10 cellular contexts compared by ENCODE assay signal in genomic region chr15:78067328-78068241, GRCh38. TPM values are rescaled to one million over a fixed set of nuclear protein-coding genes. Genes with fewer than 3 reads are reported as not detected.
DNase-seq lines count a peak whose midpoint lies in the region; ATAC-seq and TF ChIP-seq lines count a peak whose summit lies in the region.
"Had no signal": no experiment of that assay in that cellular context is flagged by ENCODE, and none has a peak within 500 bp of the region (broad histone marks: within the 10 kb centered on the region; RNA-seq: fewer than 3 reads in every experiment).

No MANE protein-coding gene starts in this region.

- DNase-seq in Right ventricle myocardium superior = peak; percentile 50
- no peak for DNase-seq in Right ventricle myocardium inferior (ENCODE audit: missing footprints)
- DNase-seq in SK-N-MC (ENCODE audit: low read depth, low spot score) = peak; percentile 76
- DNase-seq in immature natural killer cell = no peak
- no peak for DNase-seq in upper lobe of left lung
- no peak for DNase-seq in NCI-H526 treated with DMSO at 0.1 percent for 48 hours (lab: John Stamatoyannopoulos, UW)
- DNase-seq in cerebellar nuclear complex (lab: John Stamatoyannopoulos, UW) = no peak
- DNase-seq in NCI-H510A treated with DMSO at 0.1 percent for 48 hours (lab: John Stamatoyannopoulos, UW) = no peak
- DNase-seq: cortex of kidney had no signal

- no peaks in the 10 kb centered on the region for H3K36me3 Mint-ChIP-seq in immature natural killer cell

- WGBS in upper lobe of left lung, 2 donors = 8 to 27% methylated on average over 1 of the region's 1 CpG

- H3K27me3 ChIP-seq in upper lobe of left lung = no peaks in the 10 kb centered on the region

- TF ChIP-seq EP300 in upper lobe of left lung (IDR thresholded peaks at IDR 0.05) = no peak

- H3K4me1 ChIP-seq in upper lobe of left lung = peaks cover 97 to 100% (median 97%) of the 10 kb centered on the region in 4 donors

- peak overlapping the region in 4 of 5 donors; percentile 77 to 82 (median 79) for H3K4me3 Mint-ChIP-seq in immature natural killer cell

- TF ChIP-seq POLR2A in upper lobe of left lung (IDR thresholded peaks at IDR 0.05) = no peak

- peaks cover 0 to 5% (median 2%) of the 10 kb centered on the region in 3 donors for H3K27me3 Mint-ChIP-seq in immature natural killer cell (ENCODE audit: low read depth in 3 of 3)

- H3K27ac Mint-ChIP-seq in immature natural killer cell = peak overlapping the region in 1 of 6 donors; percentile 92

- peaks cover 17% of the 10 kb centered on the region; the same call in 1 of the 2 replicates for H3K36me3 ChIP-seq in SK-N-MC (ENCODE audit: insufficient read depth, low read length)
- H3K36me3 ChIP-seq in upper lobe of left lung = no peaks in the 10 kb centered on the region

- H3K9me3 ChIP-seq in SK-N-MC (ENCODE audit: low read depth, low read length) = no peaks in the 10 kb centered on the region
- H3K9me3 ChIP-seq in upper lobe of left lung = no peaks in the 10 kb centered on the region

- H3K4me1 Mint-ChIP-seq in immature natural killer cell = peaks cover 15 to 24% of the 10 kb centered on the region in 2 donors

- TF ChIP-seq CTCF in upper lobe of left lung (IDR thresholded peaks at IDR 0.05) = no peak

- H3K4me3 ChIP-seq in SK-N-MC = peak overlapping the region; percentile 66
- no peak overlapping the region for H3K4me3 ChIP-seq in upper lobe of left lung

- H3K9me3 Mint-ChIP-seq in immature natural killer cell = no peaks in the 10 kb centered on the region

- intact Hi-C loops in Right ventricle myocardium superior (cut with DNase I) (no loop called here), Right ventricle myocardium inferior (cut with DNase I) (no loop called here)

- H3K27ac ChIP-seq in SK-N-MC = peak overlapping the region; percentile 97
- peak overlapping the region; percentile 94 to 97 (median 96) for H3K27ac ChIP-seq in upper lobe of left lung

- ATAC-seq in Right ventricle myocardium superior (ENCODE audit: poor library complexity) = no peak
- ATAC-seq in Right ventricle myocardium inferior = no peak
- ATAC-seq in upper lobe of left lung (ENCODE audit: low FRiP score in 2 of 2) = no peak

- peak overlapping the region; percentile 56 for H3K9ac ChIP-seq in SK-N-MC (ENCODE audit: insufficient read length)

RNA-seq across cellular contexts. Expression of gene TBC1D2B, which starts 9.9 kb away (rescaled TPM):
- 9.8 TPM for total RNA-seq in Right ventricle myocardium superior
- total RNA-seq in Right ventricle myocardium inferior = 12.2 TPM
- 10 to 100 TPM in 1 of 3 donors, 1 to 10 TPM in 2; 3.5 to 10.2 (median 7.8) TPM for polyA plus RNA-seq in immature natural killer cell
- 100 to 1,000 TPM in 1 of 6 donors, 10 to 100 TPM in 5; 31.5 to 103 (median 64.2) TPM for total RNA-seq in upper lobe of left lung

RNA-seq across cellular contexts. Expression of gene SH2D7, which starts 24.8 kb away (rescaled TPM):
- total RNA-seq in Right ventricle myocardium superior = not detected
- total RNA-seq in Right ventricle myocardium inferior = not detected
- polyA plus RNA-seq in immature natural killer cell = not detected
- under 1 TPM in 1 of 6 donors, not detected in 5; 0.09 TPM for total RNA-seq in upper lobe of left lung
- total RNA-seq: renal cortical epithelial cell had no signal

Comparison
In these comparisons a context has a peak if more than half of its experiments do, and no peak if none do; other contexts are left out.
1. DNase-seq: peak in Right ventricle myocardium superior (single experiment) and SK-N-MC (single experiment); none in Right ventricle myocardium inferior (single experiment), immature natural killer cell (0 of 3), upper lobe of left lung (0 of 2), NCI-H526 treated with DMSO at 0.1 percent for 48 hours (single experiment), cerebellar nuclear complex (0 of 2) and NCI-H510A treated with DMSO at 0.1 percent for 48 hours (single experiment).